ENCODE assay signal across 9 cellular contexts in genomic region chr1:117339866-117340357, GRCh38. TPM values are rescaled to one million over a fixed set of nuclear protein-coding genes. Genes with fewer than 3 reads are reported as not detected.
A peak's percentile ranks its signal among the peaks of the same experiment; 100 is the strongest.
DNase-seq lines count a peak whose midpoint lies in the region; ATAC-seq, FAIRE-seq and TF ChIP-seq lines count a peak whose summit lies in the region.
"Had no signal": no experiment of that assay in that cellular context is flagged by ENCODE, and none has a peak within 500 bp of the region (broad histone marks: within the 10 kb centered on the region; RNA-seq: fewer than 3 reads in every experiment).

No MANE protein-coding gene starts in this region.

- no peaks in the 10 kb centered on the region for H3K9me3 Mint-ChIP-seq in activated naive CD8-positive, alpha-beta T cell treated with anti-CD3 and anti-CD28 coated beads, Interleukin-2, amount 50 U/mL, for 24 hours

- no peak overlapping the region for H3K9ac ChIP-seq in K562 (ENCODE audit: insufficient read depth in 1 of 2, low read depth in 2 of 2, low read length in 2 of 2)

- no TSS peak for BruUV-seq in K562 (replicated peaks; lab: Mats Ljungman, UMichigan)

- H3K27ac Mint-ChIP-seq in activated naive CD8-positive, alpha-beta T cell treated with anti-CD3 and anti-CD28 coated beads, Interleukin-2, amount 50 U/mL, for 24 hours = no peak overlapping the region

- DNase-seq in EL = peak; percentile 50
- DNase-seq in MV-4-11 (lab: John Stamatoyannopoulos, UW) = peak; percentile 48
- peak; percentile 66 to 75 (median 73) for DNase-seq in K562 (ENCODE audit: extremely low read depth in 1 of 4, low spot score in 3 of 4)
- no peak for DNase-seq in lung (ENCODE audit: low spot score)
- DNase-seq in stimulated activated CD4-positive, alpha-beta T cell treated with anti-CD3 and anti-CD28 coated beads, Interleukin-4, amount 100 ng/mL, for 24 hours = no peak
- DNase-seq in DMS114 treated with DMSO at 0.1 percent for 48 hours (lab: John Stamatoyannopoulos, UW; ENCODE audit: unreplicated experiment) = no peak
- no peak for DNase-seq in activated naive CD8-positive, alpha-beta T cell treated with anti-CD3 and anti-CD28 coated beads, Interleukin-2, amount 50 U/mL, for 24 hours

- H3K4me1 ChIP-seq in K562 (replicated peaks in 1 of 2; ENCODE audit: control insufficient read depth in 2 of 2, insufficient read depth in 2 of 2, low read length in 2 of 2) (peaks cover 0 to 7% of the 10 kb centered on the region in 2 experiments; a peak in 3 of 5 replicates), lung (ENCODE audit: control insufficient read depth in 2 of 2, insufficient read depth in 2 of 2, low read length in 2 of 2) (peaks cover 0 to 2% of the 10 kb centered on the region in 2 donors)

- H2AFZ ChIP-seq in K562 (ENCODE audit: low read depth, low read length) = peak overlapping the region; percentile 88

- H3K4me3 ChIP-seq in K562 (no peak overlapping the region), lung (no peak overlapping the region)

- H3K36me3 Mint-ChIP-seq in activated naive CD8-positive, alpha-beta T cell treated with anti-CD3 and anti-CD28 coated beads, Interleukin-2, amount 50 U/mL, for 24 hours (ENCODE audit: low read depth) = no peaks in the 10 kb centered on the region

- H3K4me1 Mint-ChIP-seq in activated naive CD8-positive, alpha-beta T cell treated with anti-CD3 and anti-CD28 coated beads, Interleukin-2, amount 50 U/mL, for 24 hours = peaks cover 19% of the 10 kb centered on the region

- H3K4me2 ChIP-seq in K562 (ENCODE audit: insufficient read depth, low read length) = peak overlapping the region; percentile 39; the same call in 1 of the 2 replicates

- H3K27ac ChIP-seq in K562 (ENCODE audit: extremely low read depth, low read depth, low read length) (peak overlapping the region; percentile 44; the same call in 1 of the 3 replicates), lung (ENCODE audit: low read depth in 1 of 2, low read length in 1 of 2) (peak overlapping the region in 1 of 2 donors; percentile 56)

- POLR2A ChIA-PET in K562 (lab: Yijun Ruan, JAX) = interaction anchor here (1.1 kb wide), 1 partner anchor 8 kb away, joined by 3 read pairs; no protein-coding TSS in a partner anchor

- H3K9me3 ChIP-seq in K562 (replicated peaks; ENCODE audit: control insufficient read depth, insufficient read depth, low read depth, low read length) (no peaks in the 10 kb centered on the region), lung (ENCODE audit: control insufficient read depth in 2 of 2, insufficient read depth in 1 of 2, low read length in 1 of 2) (no peaks in the 10 kb centered on the region)

- peak; percentile 35 to 47; a peak in 3 of 4 replicates for TF ChIP-seq RAD21 in K562 (CRISPR knock-in tag; conservative IDR thresholded peaks at IDR 0.05 in 1 of 2, IDR thresholded peaks at IDR 0.05 in 1 of 2)

- H3K9me1 ChIP-seq in K562 (ENCODE audit: control insufficient read depth, insufficient read depth, low read length) = no peaks in the 10 kb centered on the region

- no peaks in the 10 kb centered on the region for H3K79me2 ChIP-seq in K562 (ENCODE audit: control insufficient read depth, insufficient read depth, low read length)

- WGBS in K562 (ENCODE audit: insufficient coverage, low coverage, missing lambda C conversion rate) = 29% methylated on average over 3 of the region's 3 CpGs
- WGBS in lung, 2 donors = 44 to 48% methylated on average over 3 of the region's 3 CpGs

- TF ChIP-seq CTCF in K562 (IDR thresholded peaks at IDR 0.05 in 2 of 3, conservative IDR thresholded peaks at IDR 0.05 in 1 of 3; ENCODE audit: insufficient read depth in 2 of 3, low read depth in 1 of 3, low read length in 3 of 3) (peak; percentile 21 to 47 (median 30); a peak in 4 of 6 replicates), lung (IDR thresholded peaks at IDR 0.05; ENCODE audit: control extremely low read depth, extremely low read depth) (no peak)

- intact Hi-C loops in K562 (cut with micrococcal nuclease) = no loop called here

- H4K20me1 ChIP-seq in K562 (replicated peaks; ENCODE audit: control insufficient read depth, insufficient read depth, low read length) = no peaks in the 10 kb centered on the region

- ATAC-seq in K562 (peak; percentile 96), lung (ENCODE audit: insufficient read depth, low FRiP score) (peak; percentile 47), GM18505 (IDR thresholded peaks at IDR 0.05; ENCODE audit: unreplicated experiment) (no peak)
- no peak for ATAC-seq in activated naive CD8-positive, alpha-beta T cell treated with anti-CD3 and anti-CD28 coated beads, Interleukin-2, amount 50 U/mL, for 24 hours
- ATAC-seq: Panc1 had no signal

- in situ Hi-C loops in K562 (cut with MboI) = no loop called here

- TF ChIP-seq EP300 in K562 (IDR thresholded peaks at IDR 0.05; ENCODE audit: low read length) = peak; percentile 62

- H3K27me3 ChIP-seq in K562 (ENCODE audit: control insufficient read depth in 2 of 2, insufficient read depth in 2 of 2, low read length in 2 of 2) (peaks cover 2 to 7% of the 10 kb centered on the region in 2 experiments; a peak in 3 of 5 replicates), lung (ENCODE audit: control insufficient read depth, insufficient read depth) (no peaks in the 10 kb centered on the region)

- TF ChIP-seq POLR2A in K562 (conservative IDR thresholded peaks at IDR 0.05) (no peak), GM18505 (IDR thresholded peaks at IDR 0.05; ENCODE audit: borderline replicate concordance, extremely low read depth, insufficient read depth, insufficient read length) (no peak)

- CTCF ChIA-PET in K562 (lab: Yijun Ruan, JAX; ENCODE audit: low intra/inter-chr PET ratio) = no interaction called here

- no peak overlapping the region for H3K4me3 Mint-ChIP-seq in activated naive CD8-positive, alpha-beta T cell treated with anti-CD3 and anti-CD28 coated beads, Interleukin-2, amount 50 U/mL, for 24 hours

- no peaks in the 10 kb centered on the region for H3K27me3 Mint-ChIP-seq in activated naive CD8-positive, alpha-beta T cell treated with anti-CD3 and anti-CD28 coated beads, Interleukin-2, amount 50 U/mL, for 24 hours

- H3K36me3 ChIP-seq in K562 (ENCODE audit: control insufficient read depth, insufficient read depth, low read length) = no peaks in the 10 kb centered on the region
- H3K36me3 ChIP-seq in lung (ENCODE audit: control insufficient read depth in 2 of 2, insufficient read depth in 2 of 2, low read length in 2 of 2) = no peaks in the 10 kb centered on the region

- peak; percentile 90 for FAIRE-seq in K562 (lab: Jason Lieb, UNC)

TF ChIP-seq in K562, 482 proteins besides CTCF, POLR2A, EP300 and RAD21 (continues in another document):
- TF ChIP-seq GABPA (tag; conservative IDR thresholded peaks at IDR 0.05; ENCODE audit: low read depth) (peak; percentile 70), KDM5B (IDR thresholded peaks at IDR 0.05; ENCODE audit: insufficient replicate concordance, low read depth, low read length) (no peak), PPARD (CRISPR knock-in tag; IDR thresholded peaks at IDR 0.05) (no peak), BCLAF1 (IDR thresholded peaks at IDR 0.05; ENCODE audit: borderline replicate concordance in 1 of 2, control insufficient read depth in 1 of 2, low read depth in 2 of 2, low read length in 1 of 2) (no peak), ELK3 (CRISPR knock-in tag; IDR thresholded peaks at IDR 0.05) (no peak)

RNA-seq across cellular contexts. Expression of gene MAN1A2, which starts 27.3 kb away (rescaled TPM):
- total RNA-seq in K562 (2011; cell fraction: chromatin; rRNA removed; ENCODE audit: low replicate concordance) = 46.5 and 92.7 TPM in 2 replicates
- total RNA-seq in K562 (2011; cell fraction: nucleolus; rRNA removed) = 15.8 and 24.2 TPM in 2 replicates
- total RNA-seq in K562 (2011; cell fraction: nucleoplasm; rRNA removed) = 44.9 and 65.8 TPM in 2 replicates
- total RNA-seq in K562 (2014; rRNA removed) (16.9 and 18.7 TPM in 2 replicates), K562 (2014; rRNA removed; fragmentation: Illumina TruSeq; extraction: Trizol) (31.5 and 34.8 TPM in 2 replicates), K562 (2015; rRNA removed; fragmentation: Illumina TruSeq; extraction: Trizol) (35.3 and 38.4 TPM in 2 replicates), K562 (2021) (31.3 and 31.5 TPM in 2 replicates), lung (10 to 100 TPM; 39.3 to 56.3 TPM)
- polyA plus RNA-seq in K562 (2011; rRNA removed) (17.8 and 18.4 TPM in 2 replicates), K562 (2014; fragmentation: Illumina TruSeq; extraction: Trizol) (22.2 and 23.3 TPM in 2 replicates), K562 (2014; fragmentation: Nextera tagmentation; extraction: Ambion mirVana) (1 to 10 TPM; 4.2 to 4.6 TPM), K562 (2014; rRNA removed) (10.1 and 11.9 TPM in 2 replicates), lung (10 to 100 TPM in 1 of 2 donors, 1 to 10 TPM in 1; 6.4 to 11.3 TPM)
- polyA plus RNA-seq in K562 (2011; cell fraction: cytosol; rRNA removed) = 5.7 and 13.3 TPM in 2 replicates
- polyA plus RNA-seq in K562 (2011; cell fraction: nucleus; rRNA removed) = 14.4 and 19.1 TPM in 2 replicates
- polyA plus RNA-seq in K562 (2012) = 16.9 and 18.7 TPM in 2 replicates
- 52.7 and 61.3 TPM in 2 replicates for polyA minus RNA-seq in K562 (2011; rRNA and poly(A)+ RNA removed)
- polyA minus RNA-seq in K562 (2011; cell fraction: cytosol; rRNA and poly(A)+ RNA removed) = 15.5 and 17.9 TPM in 2 replicates
- polyA minus RNA-seq in K562 (2011; cell fraction: nucleus; rRNA and poly(A)+ RNA removed) = 23.6 and 55.3 TPM in 2 replicates

Comparison
In these comparisons a context has a peak if more than half of its experiments do, and no peak if none do; other contexts are left out.
1. DNase-seq: peak in EL (single experiment), MV-4-11 (single experiment) and K562 (4 of 4); none in lung (single experiment), stimulated activated CD4-positive, alpha-beta T cell treated with anti-CD3 and anti-CD28 coated beads, Interleukin-4, amount 100 ng/mL, for 24 hours (single experiment), DMS114 treated with DMSO at 0.1 percent for 48 hours (single experiment) and activated naive CD8-positive, alpha-beta T cell treated with anti-CD3 and anti-CD28 coated beads, Interleukin-2, amount 50 U/mL, for 24 hours (single experiment).
2. ATAC-seq: peak in K562 (single experiment) and lung (single experiment); none in GM18505 (single experiment) and activated naive CD8-positive, alpha-beta T cell treated with anti-CD3 and anti-CD28 coated beads, Interleukin-2, amount 50 U/mL, for 24 hours (single experiment).